In the genomic region with DNA sequence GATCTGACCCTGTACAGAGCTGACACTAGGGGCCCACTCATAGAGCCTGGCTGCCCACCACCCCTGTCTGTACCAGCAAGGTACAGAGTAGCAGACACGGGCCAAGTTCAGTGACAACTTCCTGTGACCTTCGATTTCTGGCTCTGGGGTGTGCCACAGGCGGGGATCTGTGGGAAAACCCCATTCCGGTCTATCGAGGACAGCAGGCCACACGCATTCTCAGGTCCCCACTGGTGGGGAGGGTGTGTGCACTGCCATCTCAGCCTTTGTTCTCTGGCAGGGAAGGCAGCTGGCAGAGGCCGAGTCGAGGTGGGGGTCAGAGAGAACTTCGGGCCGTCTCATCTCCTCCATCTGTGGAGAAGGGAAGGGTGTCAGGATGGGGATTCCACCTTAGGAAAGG, we compare ENCODE assay signal across 14 cellular contexts. TPM values are rescaled to one million over a fixed set of nuclear protein-coding genes. Genes with fewer than 3 reads are reported as not detected.
DNase-seq lines count a peak whose midpoint lies in the region; ATAC-seq and TF ChIP-seq lines count a peak whose summit lies in the region.
"Had no signal": no experiment of that assay in that cellular context is flagged by ENCODE, and none has a peak within 500 bp of the region (broad histone marks: within the 10 kb centered on the region; RNA-seq: fewer than 3 reads in every experiment).

No MANE protein-coding gene starts in this region.

- DNase-seq in stimulated activated naive CD8-positive, alpha-beta T cell treated with anti-CD3 and anti-CD28 coated beads, Interleukin-15, Interleukin-2, amounts not matched to agents 100 U/mL and 50 U/mL, for 24 hours = no peak
- DNase-seq in stimulated activated naive CD8-positive, alpha-beta T cell treated with anti-CD3 and anti-CD28 coated beads, Interleukin-15, amount 100 ng/mL, for 72 hours = no peak
- DNase-seq in mucosa of descending colon = peak in 1 of 3 donors; percentile 23
- DNase-seq in stimulated activated effector memory CD8-positive, alpha-beta T cell treated with anti-CD3 and anti-CD28 coated beads, Interleukin-12 subunit alpha, Interleukin-12 subunit beta, amount 100 ng/mL, for 72 hours (ENCODE audit: low spot score in 2 of 2) = no peak
- no peak for DNase-seq in NCI-H187 (lab: John Stamatoyannopoulos, UW)
- DNase-seq in COR-L47 (lab: John Stamatoyannopoulos, UW) = no peak
- no peak for DNase-seq in caudate nucleus (lab: John Stamatoyannopoulos, UW)
- DNase-seq: 8988T, AML-193, Calu3, DMS79, GM23248 had no signal

- peak overlapping the region in 1 of 2 donors; percentile 63 for H3K27ac Mint-ChIP-seq in stimulated activated naive CD8-positive, alpha-beta T cell treated with anti-CD3 and anti-CD28 coated beads, Interleukin-15, amount 100 ng/mL, for 72 hours
- H3K27ac Mint-ChIP-seq in stimulated activated effector memory CD8-positive, alpha-beta T cell treated with anti-CD3 and anti-CD28 coated beads, Interleukin-12 subunit alpha, Interleukin-12 subunit beta, amount 100 ng/mL, for 72 hours = peak overlapping the region; percentile 45

- peaks cover 7% of the 10 kb centered on the region for H3K36me3 ChIP-seq in mucosa of descending colon (ENCODE audit: low read depth)

- no peak overlapping the region for H3K4me3 ChIP-seq in mucosa of descending colon
- H3K4me3 ChIP-seq: BLaER1, GM23248 had no signal

- H3K27me3 Mint-ChIP-seq in stimulated activated naive CD8-positive, alpha-beta T cell treated with anti-CD3 and anti-CD28 coated beads, Interleukin-15, amount 100 ng/mL, for 72 hours = no peaks in the 10 kb centered on the region

- peak; percentile 6 for ATAC-seq in stimulated activated naive CD8-positive, alpha-beta T cell treated with anti-CD3 and anti-CD28 coated beads, Interleukin-15, Interleukin-2, amounts not matched to agents 100 U/mL and 50 U/mL, for 24 hours
- no peak for ATAC-seq in stimulated activated naive CD8-positive, alpha-beta T cell treated with anti-CD3 and anti-CD28 coated beads, Interleukin-15, amount 100 ng/mL, for 72 hours
- ATAC-seq in mucosa of descending colon = peak; percentile 67
- ATAC-seq in stimulated activated effector memory CD8-positive, alpha-beta T cell treated with anti-CD3 and anti-CD28 coated beads, Interleukin-12 subunit alpha, Interleukin-12 subunit beta, amount 100 ng/mL, for 72 hours = no peak

- no peak for TF ChIP-seq CTCF in mucosa of descending colon (IDR thresholded peaks at IDR 0.05)

- no peaks in the 10 kb centered on the region for H3K9me3 ChIP-seq in mucosa of descending colon
- H3K9me3 ChIP-seq: BLaER1 had no signal

- no peak overlapping the region for H3K4me3 Mint-ChIP-seq in stimulated activated naive CD8-positive, alpha-beta T cell treated with anti-CD3 and anti-CD28 coated beads, Interleukin-15, amount 100 ng/mL, for 72 hours
- no peak overlapping the region for H3K4me3 Mint-ChIP-seq in stimulated activated effector memory CD8-positive, alpha-beta T cell treated with anti-CD3 and anti-CD28 coated beads, Interleukin-12 subunit alpha, Interleukin-12 subunit beta, amount 100 ng/mL, for 72 hours

- intact Hi-C loops in mucosa of descending colon (cut with DNase I, micrococcal nuclease) = loop anchor here in 1 of 2 donors (10.0 kb wide), 1 partner anchor 567 kb away; no protein-coding TSS in a partner anchor

- no peaks in the 10 kb centered on the region for H3K4me1 ChIP-seq in mucosa of descending colon (ENCODE audit: low read depth)
- H3K4me1 ChIP-seq: BLaER1 had no signal

- H3K27ac ChIP-seq in caudate nucleus (ENCODE audit: low read depth, low read length) = no peak overlapping the region
- H3K27ac ChIP-seq: BLaER1, GM23248 had no signal

- no peaks in the 10 kb centered on the region for H3K9me3 Mint-ChIP-seq in stimulated activated naive CD8-positive, alpha-beta T cell treated with anti-CD3 and anti-CD28 coated beads, Interleukin-15, amount 100 ng/mL, for 72 hours
- H3K9me3 Mint-ChIP-seq in stimulated activated effector memory CD8-positive, alpha-beta T cell treated with anti-CD3 and anti-CD28 coated beads, Interleukin-12 subunit alpha, Interleukin-12 subunit beta, amount 100 ng/mL, for 72 hours = no peaks in the 10 kb centered on the region

- H3K4me1 Mint-ChIP-seq in stimulated activated naive CD8-positive, alpha-beta T cell treated with anti-CD3 and anti-CD28 coated beads, Interleukin-15, amount 100 ng/mL, for 72 hours = peaks cover 9% of the 10 kb centered on the region
- H3K4me1 Mint-ChIP-seq in stimulated activated effector memory CD8-positive, alpha-beta T cell treated with anti-CD3 and anti-CD28 coated beads, Interleukin-12 subunit alpha, Interleukin-12 subunit beta, amount 100 ng/mL, for 72 hours = peaks cover 7% of the 10 kb centered on the region

- H3K36me3 Mint-ChIP-seq in stimulated activated effector memory CD8-positive, alpha-beta T cell treated with anti-CD3 and anti-CD28 coated beads, Interleukin-12 subunit alpha, Interleukin-12 subunit beta, amount 100 ng/mL, for 72 hours = peaks cover 56% of the 10 kb centered on the region

RNA-seq across cellular contexts. Expression of a gene that starts 10.0 kb away (rescaled TPM):
- total RNA-seq in mucosa of descending colon = 10 to 100 TPM in 2 of 3 donors, 1 to 10 TPM in 1; 9.0 to 13.6 (median 12.1) TPM

RNA-seq across cellular contexts. Expression of a gene that starts 10.7 kb away (rescaled TPM):
- total RNA-seq in mucosa of descending colon = not detected
- total RNA-seq: Calu3, G401, GM23248 had no signal

RNA-seq across cellular contexts. Expression of a gene that starts 12.4 kb away (rescaled TPM):
- total RNA-seq in mucosa of descending colon = 10 to 100 TPM in 2 of 3 donors, 1 to 10 TPM in 1; 9.1 to 14.4 (median 11.6) TPM

RNA-seq across cellular contexts. Expression of a gene that starts 15.5 kb away (rescaled TPM):
- total RNA-seq in mucosa of descending colon = under 1 TPM in 1 of 3 donors, not detected in 2; 0.05 TPM
- total RNA-seq: Calu3, G401, GM23248 had no signal

Comparison
In these comparisons a context has a peak if more than half of its experiments do, and no peak if none do; other contexts are left out.
1. ATAC-seq: peak in stimulated activated naive CD8-positive, alpha-beta T cell treated with anti-CD3 and anti-CD28 coated beads, Interleukin-15, Interleukin-2, amounts not matched to agents 100 U/mL and 50 U/mL, for 24 hours (single experiment) and mucosa of descending colon (single experiment); none in stimulated activated naive CD8-positive, alpha-beta T cell treated with anti-CD3 and anti-CD28 coated beads, Interleukin-15, amount 100 ng/mL, for 72 hours (single experiment) and stimulated activated effector memory CD8-positive, alpha-beta T cell treated with anti-CD3 and anti-CD28 coated beads, Interleukin-12 subunit alpha, Interleukin-12 subunit beta, amount 100 ng/mL, for 72 hours (single experiment).